In the genomic region with DNA sequence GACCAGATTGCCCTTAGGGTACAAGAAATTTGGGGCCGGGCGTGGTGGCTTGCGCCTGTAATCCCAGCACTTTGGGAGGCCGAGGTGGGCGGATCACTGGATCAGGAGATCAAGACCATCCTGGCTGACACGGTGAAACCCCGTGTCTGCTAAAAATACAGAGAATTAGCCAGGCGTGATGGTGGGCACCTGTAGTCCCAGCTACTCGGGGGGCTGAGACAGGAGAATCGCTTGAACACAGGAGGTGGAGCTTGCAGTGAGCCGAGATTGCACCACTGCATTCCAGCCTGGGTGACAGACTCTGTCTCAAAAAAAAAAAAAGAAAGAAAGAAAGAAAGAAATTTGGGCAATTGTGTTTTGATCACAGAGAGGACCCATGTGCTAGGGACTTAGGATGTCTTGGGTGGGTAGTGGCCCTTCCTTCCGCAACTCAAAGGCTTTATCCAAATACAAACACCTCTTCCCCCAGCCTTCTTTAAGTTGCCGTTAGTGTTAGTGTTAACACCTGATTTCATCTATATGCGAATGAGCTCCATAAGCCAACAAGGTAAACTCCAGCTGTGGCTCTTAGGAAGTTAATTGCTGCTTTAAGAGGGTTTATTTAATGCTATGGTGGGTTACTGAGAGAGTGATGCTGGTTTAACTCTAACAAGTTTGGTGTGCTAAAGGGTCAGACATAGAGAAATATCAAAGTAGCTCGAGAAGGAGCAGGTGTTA, we compare ENCODE assay signal across 12 cellular contexts. TPM values are rescaled to one million over a fixed set of nuclear protein-coding genes. Genes with fewer than 3 reads are reported as not detected.
DNase-seq lines count a peak whose midpoint lies in the region; ATAC-seq and TF ChIP-seq lines count a peak whose summit lies in the region.
"Had no signal": no experiment of that assay in that cellular context is flagged by ENCODE, and none has a peak within 500 bp of the region (broad histone marks: within the 10 kb centered on the region; RNA-seq: fewer than 3 reads in every experiment).

No MANE protein-coding gene starts in this region.

- no peak overlapping the region for H3K4me3 Mint-ChIP-seq in neural progenitor cell
- no peak overlapping the region for H3K4me3 Mint-ChIP-seq in activated T-helper 2 cell treated with anti-CD3 and anti-CD28 coated beads, Interferon-gamma antibody, Interleukin-2, Interleukin-4, amounts not matched to agents 10 μg/mL and 5 μg/mL and 100 μg/mL, durations not matched to agents 14 hours and 24 hours and 36 hours (ENCODE audit: low read depth)
- no peak overlapping the region for H3K4me3 Mint-ChIP-seq in activated CD8-positive, alpha-beta T cell treated with anti-CD3 and anti-CD28 coated beads for 36 hours

- CTCF ChIA-PET in activated CD8-positive, alpha-beta T cell treated with anti-CD3 and anti-CD28 coated beads for 36 hours (lab: Charles Lee): no interaction called here

- H3K9me3 Mint-ChIP-seq in neural progenitor cell: no peaks in the 10 kb centered on the region
- no peaks in the 10 kb centered on the region for H3K9me3 Mint-ChIP-seq in activated T-helper 2 cell treated with anti-CD3 and anti-CD28 coated beads, Interferon-gamma antibody, Interleukin-2, Interleukin-4, amounts not matched to agents 10 μg/mL and 5 μg/mL and 100 μg/mL, durations not matched to agents 14 hours and 24 hours and 36 hours
- no peaks in the 10 kb centered on the region for H3K9me3 Mint-ChIP-seq in activated CD8-positive, alpha-beta T cell treated with anti-CD3 and anti-CD28 coated beads for 36 hours

- DNase-seq in neural progenitor cell (ENCODE audit: low spot score) (no peak), GM20000 (ENCODE audit: low spot score) (no peak)
- no peak for DNase-seq in activated T-helper 2 cell treated with anti-CD3 and anti-CD28 coated beads, Interferon-gamma antibody, Interleukin-2, Interleukin-4, amounts not matched to agents 10 μg/mL and 5 μg/mL and 100 μg/mL, durations not matched to agents 14 hours and 24 hours and 36 hours (ENCODE audit: low spot score)
- DNase-seq in stimulated activated CD4-positive, alpha-beta T cell treated with anti-CD3 and anti-CD28 coated beads, Interleukin-15, amount 100 ng/mL, for 24 hours: no peak
- DNase-seq in activated CD8-positive, alpha-beta T cell treated with anti-CD3 and anti-CD28 coated beads for 36 hours: no peak
- DNase-seq: effector memory CD4-positive, alpha-beta T cell; NCI-H446; SHP77 had no signal

- H3K27me3 ChIP-seq in neural progenitor cell: no peaks in the 10 kb centered on the region

- no peak overlapping the region for H3K9ac ChIP-seq in neural progenitor cell

- no peaks in the 10 kb centered on the region for H3K36me3 Mint-ChIP-seq in neural progenitor cell
- H3K36me3 Mint-ChIP-seq in activated T-helper 2 cell treated with anti-CD3 and anti-CD28 coated beads, Interferon-gamma antibody, Interleukin-2, Interleukin-4, amounts not matched to agents 10 μg/mL and 5 μg/mL and 100 μg/mL, durations not matched to agents 14 hours and 24 hours and 36 hours (ENCODE audit: low read depth): no peaks in the 10 kb centered on the region
- no peaks in the 10 kb centered on the region for H3K36me3 Mint-ChIP-seq in activated CD8-positive, alpha-beta T cell treated with anti-CD3 and anti-CD28 coated beads for 36 hours (ENCODE audit: low read depth)

- no peaks in the 10 kb centered on the region for H3K27me3 Mint-ChIP-seq in neural progenitor cell (ENCODE audit: insufficient read depth, low read depth)
- H3K27me3 Mint-ChIP-seq in activated T-helper 2 cell treated with anti-CD3 and anti-CD28 coated beads, Interferon-gamma antibody, Interleukin-2, Interleukin-4, amounts not matched to agents 10 μg/mL and 5 μg/mL and 100 μg/mL, durations not matched to agents 14 hours and 24 hours and 36 hours (ENCODE audit: low read depth): peaks cover 52% of the 10 kb centered on the region
- peaks cover 25% of the 10 kb centered on the region for H3K27me3 Mint-ChIP-seq in activated CD8-positive, alpha-beta T cell treated with anti-CD3 and anti-CD28 coated beads for 36 hours

- peak overlapping the region; percentile 2 for H3K4me2 ChIP-seq in neural progenitor cell

- ATAC-seq in GM19328 (IDR thresholded peaks at IDR 0.05; ENCODE audit: unreplicated experiment) (peak; percentile 13), GM21737 (IDR thresholded peaks at IDR 0.05; ENCODE audit: unreplicated experiment) (peak; percentile 19), HG03280 (IDR thresholded peaks at IDR 0.05; ENCODE audit: unreplicated experiment) (peak; percentile 31)
- no peak for ATAC-seq in activated CD8-positive, alpha-beta T cell treated with anti-CD3 and anti-CD28 coated beads for 36 hours

- POLR2A ChIA-PET in activated CD8-positive, alpha-beta T cell treated with anti-CD3 and anti-CD28 coated beads for 36 hours (lab: Charles Lee): no interaction called here

- no peak overlapping the region for H3K27ac Mint-ChIP-seq in neural progenitor cell
- H3K27ac Mint-ChIP-seq in activated T-helper 2 cell treated with anti-CD3 and anti-CD28 coated beads, Interferon-gamma antibody, Interleukin-2, Interleukin-4, amounts not matched to agents 10 μg/mL and 5 μg/mL and 100 μg/mL, durations not matched to agents 14 hours and 24 hours and 36 hours: no peak overlapping the region
- H3K27ac Mint-ChIP-seq in activated CD8-positive, alpha-beta T cell treated with anti-CD3 and anti-CD28 coated beads for 36 hours: no peak overlapping the region

- peak overlapping the region; percentile 13 for H2AFZ ChIP-seq in neural progenitor cell (replicated peaks)

- no peaks in the 10 kb centered on the region for H3K79me2 ChIP-seq in neural progenitor cell (ENCODE audit: low read depth)

- no peak overlapping the region for H3K27ac ChIP-seq in neural progenitor cell
- H3K27ac ChIP-seq: VCaP had no signal

- no peaks in the 10 kb centered on the region for H3K4me1 ChIP-seq in neural progenitor cell

- intact Hi-C loops in activated T-helper 2 cell treated with anti-CD3 and anti-CD28 coated beads, Interferon-gamma antibody, Interleukin-2, Interleukin-4, amounts not matched to agents 10 μg/mL and 5 μg/mL and 100 μg/mL, durations not matched to agents 14 hours and 24 hours and 36 hours (cut with micrococcal nuclease): no loop called here
- intact Hi-C loops in activated CD8-positive, alpha-beta T cell treated with anti-CD3 and anti-CD28 coated beads for 36 hours (cut with micrococcal nuclease): no loop called here

- H3K9me3 ChIP-seq in neural progenitor cell (ENCODE audit: low read depth): no peaks in the 10 kb centered on the region

- no peaks in the 10 kb centered on the region for H3K36me3 ChIP-seq in neural progenitor cell

- H3K4me3 ChIP-seq in neural progenitor cell: no peak overlapping the region

- no peaks in the 10 kb centered on the region for H3F3A ChIP-seq in neural progenitor cell (ENCODE audit: low read depth)

- H4K20me1 ChIP-seq in neural progenitor cell (ENCODE audit: low read depth): no peaks in the 10 kb centered on the region

- H3K4me1 Mint-ChIP-seq in neural progenitor cell: peaks cover 13% of the 10 kb centered on the region
- peaks cover 4% of the 10 kb centered on the region for H3K4me1 Mint-ChIP-seq in activated T-helper 2 cell treated with anti-CD3 and anti-CD28 coated beads, Interferon-gamma antibody, Interleukin-2, Interleukin-4, amounts not matched to agents 10 μg/mL and 5 μg/mL and 100 μg/mL, durations not matched to agents 14 hours and 24 hours and 36 hours (ENCODE audit: low read depth)
- no peaks in the 10 kb centered on the region for H3K4me1 Mint-ChIP-seq in activated CD8-positive, alpha-beta T cell treated with anti-CD3 and anti-CD28 coated beads for 36 hours (ENCODE audit: low read depth)

- no peak for TF ChIP-seq CTCF in neural progenitor cell (IDR thresholded peaks at IDR 0.05)
- TF ChIP-seq CTCF in GM20000 (IDR thresholded peaks at IDR 0.05; ENCODE audit: extremely low read depth, missing control alignments): no peak
- TF ChIP-seq CTCF in activated CD8-positive, alpha-beta T cell treated with anti-CD3 and anti-CD28 coated beads for 36 hours (IDR thresholded peaks at IDR 0.05): no peak

RNA-seq across cellular contexts. Expression of a gene that starts 8.6 kb away (rescaled TPM):
- 0.93 and 2.0 TPM in 2 replicates for total RNA-seq in neural progenitor cell (ENCODE audit: low replicate concordance)
- not detected in 2 replicates for total RNA-seq in activated T-helper 2 cell treated with anti-CD3 and anti-CD28 coated beads, Interferon-gamma antibody, Interleukin-2, Interleukin-4, amounts not matched to agents 10 μg/mL and 5 μg/mL and 100 μg/mL, durations not matched to agents 14 hours and 24 hours and 36 hours
- under 1 TPM; 0.45 to 0.81 TPM for total RNA-seq in activated CD8-positive, alpha-beta T cell treated with anti-CD3 and anti-CD28 coated beads for 36 hours

RNA-seq across cellular contexts. Expression of a gene that starts 54.4 kb away (rescaled TPM):
- total RNA-seq in neural progenitor cell (ENCODE audit: low replicate concordance): 43.0 and 56.9 TPM in 2 replicates
- total RNA-seq in activated T-helper 2 cell treated with anti-CD3 and anti-CD28 coated beads, Interferon-gamma antibody, Interleukin-2, Interleukin-4, amounts not matched to agents 10 μg/mL and 5 μg/mL and 100 μg/mL, durations not matched to agents 14 hours and 24 hours and 36 hours: 26.4 and 34.5 TPM in 2 replicates
- total RNA-seq in activated CD8-positive, alpha-beta T cell treated with anti-CD3 and anti-CD28 coated beads for 36 hours: 10 to 100 TPM; 32.0 to 36.1 TPM

RNA-seq across cellular contexts. Expression of a gene that starts 55.1 kb away (rescaled TPM):
- 1.4 and 5.2 TPM in 2 replicates for total RNA-seq in neural progenitor cell (ENCODE audit: low replicate concordance)
- total RNA-seq in activated T-helper 2 cell treated with anti-CD3 and anti-CD28 coated beads, Interferon-gamma antibody, Interleukin-2, Interleukin-4, amounts not matched to agents 10 μg/mL and 5 μg/mL and 100 μg/mL, durations not matched to agents 14 hours and 24 hours and 36 hours: 2.5 and 3.2 TPM in 2 replicates
- not detected for total RNA-seq in activated CD8-positive, alpha-beta T cell treated with anti-CD3 and anti-CD28 coated beads for 36 hours
